Comparison of ENCODE assay signal across 9 cellular contexts in the genomic region with DNA sequence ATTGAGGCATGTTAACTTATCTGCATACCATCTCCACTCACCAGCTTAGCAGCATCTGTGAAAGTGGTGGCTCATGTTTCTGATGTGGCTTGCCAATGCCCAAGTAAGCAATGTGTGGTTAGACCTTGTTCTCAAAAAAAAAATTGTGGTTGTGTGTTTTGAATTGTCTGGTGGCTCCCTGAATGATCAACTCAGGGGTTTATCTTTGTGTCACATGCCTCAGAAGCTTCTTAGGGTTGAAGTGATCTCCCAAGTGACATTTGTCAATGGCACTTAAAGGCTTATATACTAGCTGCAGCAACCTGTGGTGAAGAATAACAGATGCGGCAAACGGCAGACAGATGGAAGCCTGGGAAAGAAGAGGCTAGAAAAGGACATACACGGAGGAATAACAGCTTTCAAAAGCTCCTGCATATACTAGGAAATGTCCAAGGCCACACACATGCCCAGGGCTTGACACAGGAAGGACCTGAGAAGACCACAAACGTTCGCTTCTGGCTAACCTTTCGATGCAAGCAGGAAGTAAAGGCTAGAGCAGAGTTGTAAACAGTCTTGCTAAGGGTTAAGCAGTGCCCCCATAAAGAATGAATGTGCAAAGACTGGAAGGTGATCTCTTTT. TPM values are rescaled to one million over a fixed set of nuclear protein-coding genes. Genes with fewer than 3 reads are reported as not detected.
DNase-seq lines count a peak whose midpoint lies in the region; ATAC-seq and TF ChIP-seq lines count a peak whose summit lies in the region.
"Had no signal": no experiment of that assay in that cellular context is flagged by ENCODE, and none has a peak within 500 bp of the region (broad histone marks: within the 10 kb centered on the region; RNA-seq: fewer than 3 reads in every experiment).

No MANE protein-coding gene starts in this region.

- H3K27ac ChIP-seq in left ventricle myocardium inferior (replicated peaks) = no peak overlapping the region
- H3K27ac ChIP-seq: neutrophil had no signal

- H3K36me3 ChIP-seq in left ventricle myocardium inferior = no peaks in the 10 kb centered on the region
- H3K36me3 ChIP-seq: neutrophil had no signal

- no peaks in the 10 kb centered on the region for H3K27me3 ChIP-seq in left ventricle myocardium inferior (ENCODE audit: low read depth)
- H3K27me3 ChIP-seq: neutrophil had no signal

- H3K4me1 ChIP-seq in left ventricle myocardium inferior = no peaks in the 10 kb centered on the region

- peaks cover 15% of the 10 kb centered on the region for H3K9me3 ChIP-seq in left ventricle myocardium inferior (replicated peaks)
- H3K9me3 ChIP-seq: neutrophil had no signal

- H3K4me3 ChIP-seq in left ventricle myocardium inferior = no peak overlapping the region

- DNase-seq in NCI-H2107 (lab: John Stamatoyannopoulos, UW) = peak; percentile 38
- peak; percentile 17 for DNase-seq in activated T-helper 1 cell treated with Interleukin-2 at 50 U/mL for 16 hours (ENCODE audit: low read depth)
- DNase-seq in stimulated activated CD4-positive, alpha-beta T cell treated with anti-CD3 and anti-CD28 coated beads, Interleukin-15, amount 100 ng/mL, for 48 hours (ENCODE audit: low read depth in 2 of 2) = peak; percentile 23 to 27
- DNase-seq in SW 1271 (lab: John Stamatoyannopoulos, UW) = no peak
- DNase-seq in COLO668 (lab: John Stamatoyannopoulos, UW; ENCODE audit: unreplicated experiment) = no peak
- no peak for DNase-seq in left ventricle myocardium inferior

- no peak for TF ChIP-seq CTCF in left ventricle myocardium inferior (IDR thresholded peaks at IDR 0.05; ENCODE audit: borderline replicate concordance)

- ATAC-seq in GM18517 (IDR thresholded peaks at IDR 0.05; ENCODE audit: unreplicated experiment) = peak; percentile 97
- ATAC-seq in HG02763 (IDR thresholded peaks at IDR 0.05; ENCODE audit: unreplicated experiment) = peak; percentile 97

- intact Hi-C loops in left ventricle myocardium inferior (cut with micrococcal nuclease) = no loop called here

RNA-seq across cellular contexts. Expression of gene FSD1L, which starts 42.2 kb away (rescaled TPM):
- total RNA-seq in left ventricle myocardium inferior = 7.6 TPM

Comparison
In these comparisons a context has a peak if more than half of its experiments do, and no peak if none do; other contexts are left out.
1. DNase-seq: peak in NCI-H2107 (single experiment), activated T-helper 1 cell treated with Interleukin-2 at 50 U/mL for 16 hours (single experiment) and stimulated activated CD4-positive, alpha-beta T cell treated with anti-CD3 and anti-CD28 coated beads, Interleukin-15, amount 100 ng/mL, for 48 hours (2 of 2); none in SW 1271 (0 of 2), COLO668 (single experiment) and left ventricle myocardium inferior (single experiment).